9 cellular contexts compared by ENCODE assay signal in genomic region chr10:14736600-14737081, GRCh38. TPM values are rescaled to one million over a fixed set of nuclear protein-coding genes. Genes with fewer than 3 reads are reported as not detected.
A peak's percentile ranks its signal among the peaks of the same experiment; 100 is the strongest.
DNase-seq lines count a peak whose midpoint lies in the region; ATAC-seq and TF ChIP-seq lines count a peak whose summit lies in the region.
"Had no signal": no experiment of that assay in that cellular context is flagged by ENCODE, and none has a peak within 500 bp of the region (broad histone marks: within the 10 kb centered on the region; RNA-seq: fewer than 3 reads in every experiment).

No MANE protein-coding gene starts in this region.

- ATAC-seq in activated CD4-positive, CD25-positive, alpha-beta regulatory T cell treated with anti-CD3 and anti-CD28 coated beads, Interleukin-2, amount 50 U/mL, for 24 hours, result no peak

- DNase-seq in Caco-2 (no peak), NOMO-1 treated with DMSO at 0.1 percent for 48 hours (lab: John Stamatoyannopoulos, UW; ENCODE audit: unreplicated experiment) (peak; percentile 82), fibroblast of lung (ENCODE audit: low read depth in 2 of 2) (peak; percentile 65 to 86), osteoblast (ENCODE audit: insufficient read length, low spot score, missing footprints) (peak; percentile 71), colonic mucosa (no peak), COLO668 (lab: John Stamatoyannopoulos, UW; ENCODE audit: unreplicated experiment) (no peak)
- DNase-seq in activated CD4-positive, alpha-beta T cell treated with anti-CD3 and anti-CD28 coated beads, Interleukin-2, amount 50 U/mL, for 4 hours, result no peak

- no peak for TF ChIP-seq CTCF in Caco-2 (IDR thresholded peaks at IDR 0.05; ENCODE audit: insufficient read depth in 1 of 2, low read depth in 1 of 2, low read length in 1 of 2, severe bottlenecking in 1 of 2, unreplicated experiment in 1 of 2)
- no peak for TF ChIP-seq CTCF in fibroblast of lung (conservative IDR thresholded peaks at IDR 0.05 in 1 of 2, IDR thresholded peaks at IDR 0.05 in 1 of 2; ENCODE audit: low read depth in 1 of 2, low read length in 2 of 2)
- no peak for TF ChIP-seq CTCF in osteoblast (IDR thresholded peaks at IDR 0.05; ENCODE audit: extremely low read depth, low read depth, low read length)
- no peak for TF ChIP-seq CTCF in colonic mucosa (IDR thresholded peaks at IDR 0.05)

- H3K36me3 ChIP-seq in Caco-2 (ENCODE audit: control insufficient read depth, insufficient read depth, low read length) (no peaks in the 10 kb centered on the region), fibroblast of lung (ENCODE audit: control insufficient read depth, insufficient read depth, low read length) (no peaks in the 10 kb centered on the region), osteoblast (ENCODE audit: insufficient read depth, low read length) (no peaks in the 10 kb centered on the region), colonic mucosa (no peaks in the 10 kb centered on the region)

- peaks cover 29% of the 10 kb centered on the region for H3K4me1 Mint-ChIP-seq in Caco-2 (ENCODE audit: low read depth, unreplicated experiment)

- intact Hi-C loops in Caco-2 (cut with micrococcal nuclease; ENCODE audit: unreplicated experiment) (no loop called here), colonic mucosa (cut with DNase I) (no loop called here)

- H3K27me3 ChIP-seq in Caco-2 (replicated peaks; ENCODE audit: control insufficient read depth, insufficient read depth, low read length) (no peaks in the 10 kb centered on the region), fibroblast of lung (ENCODE audit: control insufficient read depth, insufficient read depth, low read length) (no peaks in the 10 kb centered on the region), osteoblast (ENCODE audit: insufficient read depth, low read length) (no peaks in the 10 kb centered on the region), colonic mucosa (no peaks in the 10 kb centered on the region)

- H3K9me3 Mint-ChIP-seq in Caco-2 (ENCODE audit: unreplicated experiment), result peaks cover 7% of the 10 kb centered on the region
- H3K9me3 Mint-ChIP-seq: activated naive CD4-positive, alpha-beta T cell treated with anti-CD3 and anti-CD28 coated beads, Interleukin-2, amount 50 U/mL, for 24 hours had no signal

- CTCF ChIA-PET in Caco-2 (lab: Charles Lee), result no interaction called here

- no TSS peak for BruUV-seq in Caco-2 (replicated peaks; lab: Mats Ljungman, UMichigan)

- H3K36me3 Mint-ChIP-seq in Caco-2 (ENCODE audit: insufficient read depth, unreplicated experiment), result peaks cover 5% of the 10 kb centered on the region
- H3K36me3 Mint-ChIP-seq: activated naive CD4-positive, alpha-beta T cell treated with anti-CD3 and anti-CD28 coated beads, Interleukin-2, amount 50 U/mL, for 24 hours had no signal

- H4K20me1 ChIP-seq in fibroblast of lung (ENCODE audit: control insufficient read depth, extremely low read depth, insufficient read depth, low read length) (no peaks in the 10 kb centered on the region), osteoblast (ENCODE audit: insufficient read depth, low read length) (no peaks in the 10 kb centered on the region)

- peak overlapping the region; percentile 30 for H3K27ac ChIP-seq in fibroblast of lung (ENCODE audit: insufficient read depth, low read length)
- H3K27ac ChIP-seq in osteoblast (ENCODE audit: low read depth, low read length), result peak overlapping the region; percentile 32
- no peak overlapping the region for H3K27ac ChIP-seq in colonic mucosa

- H3K4me3 Mint-ChIP-seq in Caco-2 (ENCODE audit: unreplicated experiment), result no peak overlapping the region
- H3K4me3 Mint-ChIP-seq: activated naive CD4-positive, alpha-beta T cell treated with anti-CD3 and anti-CD28 coated beads, Interleukin-2, amount 50 U/mL, for 24 hours had no signal

- H3K27me3 Mint-ChIP-seq in Caco-2 (ENCODE audit: insufficient read depth, unreplicated experiment), result no peaks in the 10 kb centered on the region
- H3K27me3 Mint-ChIP-seq: activated naive CD4-positive, alpha-beta T cell treated with anti-CD3 and anti-CD28 coated beads, Interleukin-2, amount 50 U/mL, for 24 hours had no signal

- H3K4me2 ChIP-seq in fibroblast of lung (ENCODE audit: extremely low read depth, insufficient read depth, low read length), result no peak overlapping the region
- peak overlapping the region; percentile 40 for H3K4me2 ChIP-seq in osteoblast (ENCODE audit: insufficient read depth, low read length)

- H3K4me1 ChIP-seq in Caco-2 (peaks cover 45% of the 10 kb centered on the region), fibroblast of lung (ENCODE audit: control insufficient read depth, extremely low read depth, insufficient read depth, low read length) (no peaks in the 10 kb centered on the region), osteoblast (ENCODE audit: insufficient read depth, low read length) (peaks cover 7% of the 10 kb centered on the region), colonic mucosa (no peaks in the 10 kb centered on the region)

- peak overlapping the region; percentile 64 for H3K27ac Mint-ChIP-seq in Caco-2 (ENCODE audit: unreplicated experiment)
- H3K27ac Mint-ChIP-seq: activated naive CD4-positive, alpha-beta T cell treated with anti-CD3 and anti-CD28 coated beads, Interleukin-2, amount 50 U/mL, for 24 hours had no signal

- H3K9me3 ChIP-seq in Caco-2, result peaks cover 13% of the 10 kb centered on the region; the same call in 1 of the 2 replicates
- H3K9me3 ChIP-seq in fibroblast of lung (ENCODE audit: control insufficient read depth, insufficient read depth, low read depth, low read length), result no peaks in the 10 kb centered on the region
- no peaks in the 10 kb centered on the region for H3K9me3 ChIP-seq in osteoblast (ENCODE audit: low read depth, low read length)
- no peaks in the 10 kb centered on the region for H3K9me3 ChIP-seq in colonic mucosa

- H3K9ac ChIP-seq in fibroblast of lung (ENCODE audit: insufficient read depth, low read length), result no peak overlapping the region
- H3K9ac ChIP-seq in colonic mucosa (ENCODE audit: low read depth in 2 of 2, low read length in 2 of 2), result no peak overlapping the region

- H3K4me3 ChIP-seq in Caco-2 (ENCODE audit: low read depth, low read length), result no peak overlapping the region
- no peak overlapping the region for H3K4me3 ChIP-seq in fibroblast of lung (replicated peaks in 1 of 4; ENCODE audit: control extremely low read depth in 1 of 4, insufficient read depth in 1 of 4, low read depth in 3 of 4, low read length in 4 of 4)
- H3K4me3 ChIP-seq in osteoblast (ENCODE audit: insufficient read depth, low read length), result no peak overlapping the region
- no peak overlapping the region for H3K4me3 ChIP-seq in colonic mucosa

- H3K79me2 ChIP-seq in fibroblast of lung (ENCODE audit: control insufficient read depth, insufficient read depth, low read length) (no peaks in the 10 kb centered on the region), osteoblast (ENCODE audit: insufficient read depth, low read length) (no peaks in the 10 kb centered on the region)

- H2AFZ ChIP-seq in fibroblast of lung (ENCODE audit: low read length) (peak overlapping the region; percentile 20), osteoblast (ENCODE audit: low read length) (peak overlapping the region; percentile 93)

- POLR2A ChIA-PET in Caco-2 (lab: Charles Lee), result no interaction called here

RNA-seq across cellular contexts. Expression of gene FAM107B, which starts 38.1 kb away (rescaled TPM):
- 206 and 209 TPM in 2 replicates for total RNA-seq in Caco-2 (2022)
- total RNA-seq in fibroblast of lung, result 18.0 and 36.0 TPM in 2 replicates
- 29.0 and 42.0 TPM in 2 replicates for polyA plus RNA-seq in fibroblast of lung
- 29.5 and 43.0 TPM in 2 replicates for polyA plus RNA-seq in fibroblast of lung (2012)
- 3.7 and 9.2 TPM in 2 replicates for polyA minus RNA-seq in fibroblast of lung (ENCODE audit: low replicate concordance)
- total RNA-seq in osteoblast, result 24.2 and 30.0 TPM in 2 replicates
- 10 to 100 TPM; 36.3 to 71.5 TPM for total RNA-seq in colonic mucosa

Comparison
In these comparisons a context has a peak if more than half of its experiments do, and no peak if none do; other contexts are left out.
1. DNase-seq: peak in NOMO-1 treated with DMSO at 0.1 percent for 48 hours (single experiment), fibroblast of lung (2 of 2) and osteoblast (single experiment); none in Caco-2 (0 of 2), colonic mucosa (single experiment), activated CD4-positive, alpha-beta T cell treated with anti-CD3 and anti-CD28 coated beads, Interleukin-2, amount 50 U/mL, for 4 hours (0 of 2) and COLO668 (single experiment).